15 cellular contexts compared by ENCODE assay signal in the genomic region with DNA sequence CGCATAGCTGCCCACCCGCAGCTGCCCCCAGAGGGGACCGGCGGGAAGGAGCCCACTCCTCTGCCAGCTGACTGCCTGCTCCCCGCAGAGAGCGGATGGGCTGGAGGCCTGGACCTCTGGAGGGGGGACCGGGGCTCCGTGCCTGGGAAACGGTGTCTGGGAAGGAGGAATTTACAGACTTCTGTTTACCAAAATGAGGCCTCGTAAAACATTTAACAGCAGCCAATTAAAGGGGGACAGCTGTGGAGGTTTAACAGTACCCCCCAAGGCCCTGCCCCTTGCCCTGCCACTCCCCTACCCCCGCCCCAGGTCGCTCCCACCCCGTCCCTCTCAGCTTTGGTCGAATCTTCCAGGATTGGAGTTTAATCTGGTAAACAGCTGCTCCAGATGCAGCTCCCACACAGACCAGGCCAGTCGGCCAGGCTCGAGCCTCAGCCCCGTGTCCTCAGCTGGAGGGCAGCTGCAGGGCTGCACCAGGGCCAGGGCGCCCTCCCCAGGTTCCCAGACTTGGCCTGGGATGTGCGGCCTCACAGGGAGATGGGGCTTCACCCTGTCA. TPM values are rescaled to one million over a fixed set of nuclear protein-coding genes. Genes with fewer than 3 reads are reported as not detected.
DNase-seq lines count a peak whose midpoint lies in the region; ATAC-seq, FAIRE-seq and TF ChIP-seq lines count a peak whose summit lies in the region.
"Had no signal": no experiment of that assay in that cellular context is flagged by ENCODE, and none has a peak within 500 bp of the region (broad histone marks: within the 10 kb centered on the region; RNA-seq: fewer than 3 reads in every experiment).

No MANE protein-coding gene starts in this region.

- CTCF ChIA-PET in BJ (lab: Yijun Ruan, JAX) = interaction anchor here (2.0 kb wide), 1 partner anchor 48 kb away, joined by 9 read pairs; no protein-coding TSS in a partner anchor

- ATAC-seq in HG03135 (IDR thresholded peaks at IDR 0.05; ENCODE audit: unreplicated experiment) = no peak

- H3K4me3 ChIP-seq in BJ (ENCODE audit: low read depth, low read length) = no peak overlapping the region
- no peak overlapping the region for H3K4me3 ChIP-seq in adipocyte (ENCODE audit: low read length)
- H3K4me3 ChIP-seq in kidney (ENCODE audit: low read length in 2 of 2) = no peak overlapping the region
- no peak overlapping the region for H3K4me3 ChIP-seq in skeletal muscle tissue (ENCODE audit: low read length in 3 of 3)

- H3K9ac ChIP-seq in adipocyte (ENCODE audit: low read length) = peak overlapping the region; percentile 77
- H3K9ac ChIP-seq in kidney (ENCODE audit: low read length in 2 of 2) = no peak overlapping the region
- peak overlapping the region in 2 of 3 donors; percentile 20 to 25 for H3K9ac ChIP-seq in skeletal muscle tissue (ENCODE audit: low read depth in 1 of 3, low read length in 3 of 3)

- H3K9me3 ChIP-seq in adipocyte (ENCODE audit: control insufficient read depth, low read length) (no peaks in the 10 kb centered on the region), kidney (ENCODE audit: control insufficient read depth in 1 of 2, low read length in 2 of 2) (no peaks in the 10 kb centered on the region), skeletal muscle tissue (ENCODE audit: control insufficient read depth in 3 of 3, low read length in 3 of 3) (no peaks in the 10 kb centered on the region)

- DNase-seq in BJ (ENCODE audit: low read depth) (peak; percentile 31), adipocyte (ENCODE audit: low read depth) (no peak), kidney (no peak), HuH-7.5 (ENCODE audit: low spot score) (no peak), glomerular visceral epithelial cell (ENCODE audit: extremely low spot score) (no peak), kidney tubule cell (ENCODE audit: low spot score) (no peak)
- DNase-seq: activated CD4-positive, alpha-beta T cell treated with anti-CD3 and anti-CD28 coated beads, Interleukin-2, amount 50 U/mL, for 48 hours; activated gamma-delta T cell treated with Interleukin-2 at 50 U/mL for 16 hours; cerebellar nuclear complex; foreskin melanocyte; NCI-H1092; NCI-H748 treated with DMSO at 0.1 percent for 48 hours; T-helper 1 cell had no signal

- TF ChIP-seq CTCF in BJ (IDR thresholded peaks at IDR 0.05; ENCODE audit: insufficient read depth, low read depth, low read length) (peak; percentile 21), kidney (IDR thresholded peaks at IDR 0.05; ENCODE audit: borderline replicate concordance, extremely low read depth, insufficient read depth) (no peak)

- H3K36me3 ChIP-seq in BJ (ENCODE audit: control insufficient read depth, insufficient read depth, low read length) (no peaks in the 10 kb centered on the region), adipocyte (ENCODE audit: control insufficient read depth, insufficient read depth, low read length, severe bottlenecking) (no peaks in the 10 kb centered on the region), kidney (ENCODE audit: control insufficient read depth in 1 of 2, insufficient read depth in 2 of 2, low read length in 2 of 2) (no peaks in the 10 kb centered on the region), skeletal muscle tissue (ENCODE audit: control insufficient read depth in 3 of 3, insufficient read depth in 3 of 3, low read length in 3 of 3) (no peaks in the 10 kb centered on the region)

- intact Hi-C loops in kidney (cut with DNase I) = no loop called here

- H3K4me1 ChIP-seq in adipocyte (ENCODE audit: control insufficient read depth, insufficient read depth, low read length) (peaks cover 25% of the 10 kb centered on the region), kidney (ENCODE audit: control insufficient read depth in 1 of 2, insufficient read depth in 1 of 2, low read depth in 1 of 2, low read length in 2 of 2) (peaks cover 6 to 14% of the 10 kb centered on the region in 2 donors), skeletal muscle tissue (ENCODE audit: control insufficient read depth in 3 of 3, insufficient read depth in 3 of 3, low read length in 3 of 3) (peaks cover 19 to 40% (median 27%) of the 10 kb centered on the region in 3 donors)

- peak overlapping the region; percentile 43 to 47 for H3K27ac ChIP-seq in kidney (ENCODE audit: low read depth in 2 of 2, low read length in 2 of 2)
- peak overlapping the region; percentile 82 for H3K27ac ChIP-seq in skeletal muscle tissue (ENCODE audit: low read depth, low read length)

- POLR2A ChIA-PET in BJ (lab: Charles Lee) = interaction anchor here (0.6 kb wide), 1 partner anchor 67 kb away, joined by 6 read pairs; no protein-coding TSS in a partner anchor

- H3K27me3 ChIP-seq in BJ (ENCODE audit: control insufficient read depth, insufficient read depth, low read length) (no peaks in the 10 kb centered on the region), adipocyte (replicated peaks; ENCODE audit: control insufficient read depth, insufficient read depth, low read length) (no peaks in the 10 kb centered on the region), skeletal muscle tissue (ENCODE audit: control insufficient read depth in 3 of 3, insufficient read depth in 3 of 3, low read length in 3 of 3) (no peaks in the 10 kb centered on the region)

- FAIRE-seq in kidney (lab: Jason Lieb, UNC) = no peak

RNA-seq across cellular contexts. Expression of a gene that starts 41.1 kb away (rescaled TPM):
- 2.3 and 3.1 TPM in 2 replicates for polyA plus RNA-seq in BJ (2011; rRNA removed)
- 2.9 and 3.4 TPM in 2 replicates for polyA minus RNA-seq in BJ (2011; rRNA and poly(A)+ RNA removed)
- 20.5 TPM for total RNA-seq in kidney
- polyA plus RNA-seq in kidney (ENCODE audit: insufficient read depth, low read depth, low replicate concordance) = 2.6 TPM
- 8.4 TPM for total RNA-seq in skeletal muscle tissue

Comparison
In these comparisons a context has a peak if more than half of its experiments do, and no peak if none do; other contexts are left out.
1. H3K9ac ChIP-seq: peak in adipocyte (single experiment) and skeletal muscle tissue (2 of 3); none in kidney (0 of 2).